1 cellular context compared by ENCODE assay signal in genomic region chr9:98218562-98219363, GRCh38.
TF ChIP-seq lines count a peak whose summit lies in the region.

No MANE protein-coding gene starts in this region.

TF ChIP-seq in H1, 55 proteins besides CTCF, POLR2A, EP300 and RAD21:
- TF ChIP-seq MAX (IDR thresholded peaks at IDR 0.05) (0 out of 2 replicates have a peak, but pooled peaks have one; percentile 11), HDAC2 (IDR thresholded peaks at IDR 0.05; ENCODE audit: borderline replicate concordance in 1 of 2, low read depth in 2 of 2, low read length in 2 of 2) (peak in 1 of 2 experiments; percentile 77; a peak in 1 of 4 replicates), ATF2 (IDR thresholded peaks at IDR 0.05; ENCODE audit: low read length) (no peak), ASH2L (IDR thresholded peaks at IDR 0.05; ENCODE audit: low read length) (peak; percentile 83), SIX5 (IDR thresholded peaks at IDR 0.05; ENCODE audit: low read depth, low read length) (0 out of 2 replicates have a peak, but pooled peaks have one; percentile 13), PHF8 (conservative IDR thresholded peaks at IDR 0.05; ENCODE audit: low read depth, low read length) (no peak), TEAD4 (IDR thresholded peaks at IDR 0.05; ENCODE audit: low read depth, low read length) (0 out of 2 replicates have a peak, but pooled peaks have one; percentile 3), EGR1 (IDR thresholded peaks at IDR 0.05; ENCODE audit: borderline replicate concordance, low read depth, low read length) (no peak), SP1 (IDR thresholded peaks at IDR 0.05; ENCODE audit: low read depth, low read length) (peak; percentile 78), USF2 (IDR thresholded peaks at IDR 0.05; ENCODE audit: low read length) (no peak), CHD7 (IDR thresholded peaks at IDR 0.05; ENCODE audit: insufficient replicate concordance, low read length) (no peak), SRF (IDR thresholded peaks at IDR 0.05; ENCODE audit: low read depth, low read length) (peak; percentile 92), GTF2F1 (IDR thresholded peaks at IDR 0.05; ENCODE audit: borderline replicate concordance, low read depth, low read length) (no peak), YY1 (IDR thresholded peaks at IDR 0.05; ENCODE audit: low read depth, low read length) (no peak), SIN3A (conservative IDR thresholded peaks at IDR 0.05 in 1 of 2, IDR thresholded peaks at IDR 0.05 in 1 of 2; ENCODE audit: low read depth in 1 of 2, low read length in 2 of 2) (0 out of 4 replicates have a peak, but pooled peaks of 1 of the 2 experiments have one; percentile 36), KDM1A (IDR thresholded peaks at IDR 0.05; ENCODE audit: borderline replicate concordance, low read length) (peak; percentile 40; the same call in 1 of the 2 replicates), TBP (IDR thresholded peaks at IDR 0.05; ENCODE audit: low read depth, low read length) (peak; percentile 53; the same call in 1 of the 2 replicates), CHD1 (IDR thresholded peaks at IDR 0.05; ENCODE audit: low read depth, low read length) (no peak)
